Comparison of ENCODE assay signal across 1 cellular context in the genomic region with DNA sequence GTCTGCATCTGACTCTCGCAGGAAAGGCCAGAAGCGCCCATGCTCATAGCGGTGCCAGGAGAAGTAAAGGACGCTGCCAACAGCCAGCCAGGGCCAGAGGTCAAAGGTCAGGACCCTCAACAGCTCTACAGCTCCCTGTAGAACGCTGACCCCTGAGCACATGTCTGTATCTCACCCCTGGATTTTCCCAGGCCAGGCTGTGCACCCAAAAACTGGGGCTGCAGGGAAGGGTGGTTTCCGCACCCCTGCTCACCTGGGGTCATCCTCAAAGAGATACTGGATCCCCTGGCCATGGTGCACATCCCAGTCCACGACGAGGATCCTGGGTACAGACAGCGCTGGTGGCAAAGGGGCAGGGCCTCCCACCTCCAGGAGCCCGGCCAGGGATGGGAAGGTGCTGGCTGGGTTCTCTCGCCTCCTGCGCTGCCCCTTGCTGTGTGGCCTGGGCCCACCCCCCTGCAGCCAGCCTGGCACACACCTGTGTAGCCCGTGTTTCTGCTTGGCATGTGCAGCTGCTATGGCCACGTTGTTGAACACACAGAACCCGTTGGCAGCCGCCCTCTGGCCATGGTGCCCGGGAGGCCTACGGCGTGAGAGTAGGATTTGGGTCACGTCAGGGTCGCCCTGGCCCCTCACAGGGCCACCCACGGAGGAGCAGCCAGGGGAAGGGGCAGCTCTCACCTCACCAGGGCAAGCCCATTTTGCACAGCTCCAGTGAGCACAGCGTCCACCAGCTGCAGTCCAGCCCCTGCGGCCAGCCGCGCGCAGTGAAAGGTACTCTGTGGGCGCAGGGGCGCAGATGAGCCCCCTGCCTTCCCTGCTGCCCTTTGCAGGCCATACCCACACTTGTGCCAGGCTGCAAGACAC.
TF ChIP-seq lines count a peak whose summit lies in the region.

No MANE protein-coding gene starts in this region.

TF ChIP-seq in SK-N-SH treated with all-trans-retinoic acid at 6 μM for 48 hours, 23 proteins besides CTCF, POLR2A, EP300 and RAD21 (continued from another document):
- no peak for TF ChIP-seq TSHZ2 (CRISPR knock-in tag; IDR thresholded peaks at IDR 0.05)
